11 cellular contexts compared by ENCODE assay signal in genomic region chr1:76759950-76760349, GRCh38.
A peak's percentile ranks its signal among the peaks of the same experiment; 100 is the strongest.
DNase-seq lines count a peak whose midpoint lies in the region; ATAC-seq lines count a peak whose summit lies in the region.
"Had no signal": no experiment of that assay in that cellular context is flagged by ENCODE, and none has a peak within 500 bp of the region (broad histone marks: within the 10 kb centered on the region; RNA-seq: fewer than 3 reads in every experiment).

No MANE protein-coding gene starts in this region.

- H3K9ac ChIP-seq in SK-N-MC (ENCODE audit: insufficient read length) = no peak overlapping the region

- DNase-seq in EH (ENCODE audit: low read depth) = peak; percentile 25
- peak; percentile 93 for DNase-seq in NCI-H1105 treated with DMSO at 0.1 percent for 48 hours (lab: John Stamatoyannopoulos, UW)
- peak; percentile 8 for DNase-seq in SK-N-MC (ENCODE audit: low read depth, low spot score)
- DNase-seq in kidney tubule cell (ENCODE audit: low spot score) = peak; percentile 96
- DNase-seq in GF-D8 (lab: John Stamatoyannopoulos, UW) = no peak
- no peak for DNase-seq in ACHN
- DNase-seq in NAMALWA (ENCODE audit: low spot score) = no peak
- DNase-seq: activated CD8-positive, alpha-beta memory T cell treated with anti-CD3 and anti-CD28 coated beads, Interleukin-2, amount 50 U/mL, for 4 hours had no signal

- no peak overlapping the region for H3K4me3 ChIP-seq in SK-N-MC

- H3K27ac ChIP-seq in SK-N-MC = no peak overlapping the region
- H3K27ac ChIP-seq: HL-60, RWPE1 had no signal

- no peaks in the 10 kb centered on the region for H3K9me3 ChIP-seq in SK-N-MC (ENCODE audit: low read depth, low read length)

- no peaks in the 10 kb centered on the region for H3K36me3 ChIP-seq in SK-N-MC (ENCODE audit: insufficient read depth, low read length)

- ATAC-seq in HG03571 (IDR thresholded peaks at IDR 0.05; ENCODE audit: unreplicated experiment) = no peak

- in situ Hi-C loops in ACHN (cut with HindIII; ENCODE audit: low pct_ligation_motif_present, low pct_unique_long_range_greater_than_20kb, low sequenced_read_pairs) = no loop called here

Comparison
In these comparisons a context has a peak if more than half of its experiments do, and no peak if none do; other contexts are left out.
1. DNase-seq: peak in EH (single experiment), NCI-H1105 treated with DMSO at 0.1 percent for 48 hours (single experiment), SK-N-MC (single experiment) and kidney tubule cell (single experiment); none in GF-D8 (single experiment), ACHN (single experiment) and NAMALWA (single experiment).